9 cellular contexts compared by ENCODE assay signal in the genomic region with DNA sequence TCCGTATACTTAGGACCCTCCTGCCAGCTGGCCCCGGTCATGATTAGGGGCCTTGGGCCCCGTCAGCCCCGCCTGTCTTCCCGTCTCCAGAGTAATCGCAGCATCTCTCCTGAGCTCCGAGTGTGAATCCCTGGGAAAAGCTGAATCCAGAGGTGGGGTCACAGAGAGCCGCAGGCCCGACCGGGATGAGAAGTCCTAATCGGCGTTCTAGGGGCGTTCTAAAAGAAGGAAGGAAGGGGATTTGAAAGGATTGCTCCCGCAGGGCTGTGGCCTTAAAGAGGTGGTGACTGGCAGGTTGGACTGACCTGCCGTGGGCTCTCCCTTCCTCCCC. TPM values are rescaled to one million over a fixed set of nuclear protein-coding genes. Genes with fewer than 3 reads are reported as not detected.
DNase-seq lines count a peak whose midpoint lies in the region; ATAC-seq and TF ChIP-seq lines count a peak whose summit lies in the region.
"Had no signal": no experiment of that assay in that cellular context is flagged by ENCODE, and none has a peak within 500 bp of the region (broad histone marks: within the 10 kb centered on the region; RNA-seq: fewer than 3 reads in every experiment).

No MANE protein-coding gene starts in this region.

- peaks cover 21% of the 10 kb centered on the region for H3K4me1 ChIP-seq in mammary epithelial cell (ENCODE audit: insufficient read depth, low read length)
- no peaks in the 10 kb centered on the region for H3K4me1 ChIP-seq in mesodermal cell (ENCODE audit: control insufficient read depth, insufficient read depth, low read length, poor library complexity, severe bottlenecking)
- peaks cover 2 to 3% of the 10 kb centered on the region in 2 donors for H3K4me1 ChIP-seq in aorta (ENCODE audit: control insufficient read depth in 1 of 2, insufficient read depth in 2 of 2, low read length in 2 of 2)

- H3K27ac ChIP-seq in mammary epithelial cell (ENCODE audit: insufficient read depth, low read depth, low read length): peak overlapping the region; percentile 91
- peak overlapping the region; percentile 90 for H3K27ac ChIP-seq in mesodermal cell (ENCODE audit: low read depth, low read length, severe bottlenecking)
- H3K27ac ChIP-seq in aorta (ENCODE audit: low read depth in 1 of 2, low read length in 2 of 2): peak overlapping the region in 1 of 2 donors; percentile 69

- peak overlapping the region; percentile 82 for H2AFZ ChIP-seq in mammary epithelial cell (ENCODE audit: low read depth, low read length)

- peak overlapping the region; percentile 80 for H3K4me2 ChIP-seq in mammary epithelial cell (ENCODE audit: insufficient read depth, low read depth, low read length)

- BruUV-seq in mammary epithelial cell (replicated peaks; lab: Mats Ljungman, UMichigan): TSS peak; percentile 18

- peaks cover 8% of the 10 kb centered on the region for H3K36me3 ChIP-seq in mammary epithelial cell (ENCODE audit: insufficient read depth, low read length)
- peaks cover 23% of the 10 kb centered on the region for H3K36me3 ChIP-seq in mesodermal cell (ENCODE audit: control insufficient read depth, insufficient read depth, low read length)
- no peaks in the 10 kb centered on the region for H3K36me3 ChIP-seq in aorta (ENCODE audit: control insufficient read depth in 1 of 2, insufficient read depth in 2 of 2, low read length in 1 of 2)

- DNase-seq in GM12864 (ENCODE audit: low read depth): no peak
- peak; percentile 10 for DNase-seq in NCI-H146 treated with DMSO at 0.1 percent for 48 hours (lab: John Stamatoyannopoulos, UW; ENCODE audit: unreplicated experiment)
- no peak for DNase-seq in mammary epithelial cell
- DNase-seq in aorta: no peak
- DNase-seq in NCI-H774 (lab: John Stamatoyannopoulos, UW): no peak
- DNase-seq in SKM-1 treated with dmso at 0.1 percent for 144 hours (lab: John Stamatoyannopoulos, UW; ENCODE audit: unreplicated experiment): no peak

- CTCF ChIA-PET in mammary epithelial cell (lab: Charles Lee; ENCODE audit: low non-redundant PET): interaction anchor here (0.6 kb wide), 1 partner anchor 213 kb away, joined by 4 read pairs; no protein-coding TSS in a partner anchor

- intact Hi-C loops in mammary epithelial cell (cut with micrococcal nuclease) (loop anchor here (1.0 to 10.0 kb wide), 5 partner anchors 15 to 936 kb away; partner anchors contain the start of genes BTN2A1 and ZNF184), aorta (cut with DNase I) (loop anchor here in 1 of 2 donors (2.0 kb wide), 1 partner anchor 14 kb away; no protein-coding TSS in a partner anchor)

- H3K27me3 ChIP-seq in mammary epithelial cell (ENCODE audit: insufficient read depth, low read length) (no peaks in the 10 kb centered on the region), aorta (ENCODE audit: control insufficient read depth in 1 of 2, insufficient read depth in 2 of 2, low read length in 1 of 2) (no peaks in the 10 kb centered on the region)

- peaks cover 49% of the 10 kb centered on the region for H3K79me2 ChIP-seq in mammary epithelial cell (ENCODE audit: insufficient read depth, low read length)

- WGBS in mammary epithelial cell (ENCODE audit: low coverage, missing lambda C conversion rate): 0% methylated on average over 2 of the region's 15 CpGs
- WGBS in mesodermal cell (ENCODE audit: insufficient coverage in 2 of 2), 2 experiments: 1% methylated on average over 12 to 14 of the region's 15 CpGs
- WGBS in aorta, 2 donors: 0 to 1% methylated on average over 15 of the region's 15 CpGs

- peak overlapping the region; percentile 90 for H3K9ac ChIP-seq in mammary epithelial cell (ENCODE audit: insufficient read depth, low read length)

- dilution Hi-C loops in mammary epithelial cell (cut with HindIII; ENCODE audit: low sequenced_read_pairs): no loop called here

- ATAC-seq in aorta (ENCODE audit: low FRiP score) (no peak), HG02588 (IDR thresholded peaks at IDR 0.05; ENCODE audit: unreplicated experiment) (no peak)

- H3K4me3 ChIP-seq in GM12864 (ENCODE audit: low read depth, low read length) (peak overlapping the region; percentile 87), mammary epithelial cell (replicated peaks in 1 of 3; ENCODE audit: insufficient read depth in 1 of 3, low read depth in 2 of 3, low read length in 3 of 3) (peak overlapping the region; percentile 65 to 77 (median 76)), mesodermal cell (ENCODE audit: extremely low read depth, insufficient read depth, low read length, poor library complexity, severe bottlenecking) (peak overlapping the region; percentile 91), aorta (ENCODE audit: low read length in 2 of 2) (peak overlapping the region; percentile 73 to 79)

- no peaks in the 10 kb centered on the region for H3K9me3 ChIP-seq in mammary epithelial cell (replicated peaks; ENCODE audit: insufficient read depth, low read length)
- no peaks in the 10 kb centered on the region for H3K9me3 ChIP-seq in mesodermal cell (ENCODE audit: control insufficient read depth, low read length)
- no peaks in the 10 kb centered on the region for H3K9me3 ChIP-seq in aorta (ENCODE audit: control insufficient read depth, low read length)

- TF ChIP-seq CTCF in GM12864 (IDR thresholded peaks at IDR 0.05; ENCODE audit: low read depth, low read length, missing control alignments) (no peak), mammary epithelial cell (conservative IDR thresholded peaks at IDR 0.05 in 1 of 2, IDR thresholded peaks at IDR 0.05 in 1 of 2; ENCODE audit: extremely low read depth in 1 of 2, insufficient read depth in 1 of 2, low read depth in 1 of 2, low read length in 2 of 2) (no peak)

- in situ Hi-C loops in mammary epithelial cell (cut with MboI; ENCODE audit: low sequenced_read_pairs in 2 of 2): loop anchor here in 1 of 2 donors (10.0 kb wide), 1 partner anchor 204 kb away; no protein-coding TSS in a partner anchor

- H4K20me1 ChIP-seq in mammary epithelial cell (ENCODE audit: insufficient read depth, low read length): no peaks in the 10 kb centered on the region

RNA-seq across cellular contexts. Expression of gene HMGN4, which starts 0.4 kb away (rescaled TPM):
- total RNA-seq in mammary epithelial cell (10 to 100 TPM; 74.6 to 81.5 TPM), aorta (10 to 100 TPM; 48.4 to 69.0 TPM)
- polyA plus RNA-seq in mammary epithelial cell (50.2 TPM), aorta (10 to 100 TPM; 36.4 to 43.8 TPM)
- 38.5 TPM for polyA minus RNA-seq in mammary epithelial cell
- polyA plus RNA-seq in mesodermal cell (2013, experiment 1 of 2): 67.9 TPM
- 65.0 TPM for polyA plus RNA-seq in mesodermal cell (2013, experiment 2 of 2)

RNA-seq across cellular contexts. Expression of gene BTN1A1, which starts 38.4 kb away (rescaled TPM):
- total RNA-seq in mammary epithelial cell (not detected), aorta (not detected)
- polyA plus RNA-seq in mammary epithelial cell (not detected), aorta (not detected)
- polyA minus RNA-seq in mammary epithelial cell: not detected
- not detected for polyA plus RNA-seq in mesodermal cell (2013, experiment 1 of 2)
- not detected for polyA plus RNA-seq in mesodermal cell (2013, experiment 2 of 2)
- total RNA-seq: NCI-H460 had no signal

RNA-seq across cellular contexts. Expression of gene ABT1, which starts 58.2 kb away (rescaled TPM):
- 10 to 100 TPM; 14.2 to 15.9 TPM for total RNA-seq in mammary epithelial cell
- 18.8 TPM for polyA plus RNA-seq in mammary epithelial cell
- 12.5 TPM for polyA minus RNA-seq in mammary epithelial cell
- 20.4 TPM for polyA plus RNA-seq in mesodermal cell (2013, experiment 1 of 2)
- 19.2 TPM for polyA plus RNA-seq in mesodermal cell (2013, experiment 2 of 2)
- 10 to 100 TPM; 10.7 TPM for total RNA-seq in aorta
- 10 to 100 TPM in 1 of 2 donors, 1 to 10 TPM in 1; 8.4 to 10.3 TPM for polyA plus RNA-seq in aorta
